In the genomic region with DNA sequence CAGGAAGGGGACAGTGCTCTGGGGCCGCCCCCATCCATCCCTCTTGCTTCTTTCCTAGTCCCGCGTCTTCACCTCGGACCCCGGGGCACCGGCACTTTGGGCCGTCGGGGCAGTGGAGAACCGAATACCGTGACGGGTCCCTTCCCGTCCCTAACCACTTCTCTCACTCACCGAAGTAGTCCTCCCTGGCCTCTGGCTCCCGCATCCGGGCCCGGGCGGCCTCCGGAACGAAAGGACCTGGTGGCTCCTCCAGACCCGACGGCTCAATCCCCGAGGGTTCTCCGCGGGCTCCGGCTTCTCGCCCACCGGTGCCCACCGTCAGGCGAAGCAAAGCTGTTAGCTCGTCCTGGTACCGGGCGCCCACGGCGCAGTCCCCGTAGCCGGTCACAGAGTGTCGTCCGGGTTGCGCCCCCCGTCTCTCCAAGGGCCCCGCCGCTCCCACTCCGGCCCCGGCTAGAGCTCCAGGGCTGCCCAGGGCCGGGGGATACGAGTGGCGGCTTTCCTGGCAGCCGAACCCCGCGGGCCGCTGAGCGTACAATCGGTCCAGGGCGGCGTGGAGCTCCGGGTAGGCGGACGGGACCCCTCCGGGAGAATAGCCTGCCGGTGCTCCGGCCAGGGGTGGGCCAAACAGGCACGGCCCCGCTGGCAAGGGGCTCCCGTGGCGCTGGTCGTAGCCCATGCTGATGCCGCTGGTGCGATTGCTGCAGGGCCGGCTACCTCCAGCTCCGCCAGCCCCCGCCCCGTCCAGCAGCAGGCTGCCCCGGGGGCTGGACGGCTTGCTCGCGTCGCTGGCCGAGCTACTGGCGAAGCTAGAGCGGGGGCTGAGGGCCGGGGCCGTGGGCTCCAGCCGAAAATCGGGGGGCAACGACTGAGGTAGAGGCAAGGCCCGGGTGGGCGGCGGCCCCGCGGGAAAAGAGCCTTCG, we compare ENCODE assay signal across 8 cellular contexts. TPM values are rescaled to one million over a fixed set of nuclear protein-coding genes. Genes with fewer than 3 reads are reported as not detected.
DNase-seq lines count a peak whose midpoint lies in the region; ATAC-seq lines count a peak whose summit lies in the region.

No MANE protein-coding gene starts in this region.

- DNase-seq in activated CD4-positive, alpha-beta T cell treated with anti-CD3 and anti-CD28 coated beads for 36 hours: peak; percentile 32
- DNase-seq in activated CD4-positive, alpha-beta T cell treated with anti-CD3 and anti-CD28 coated beads, Interleukin-2, amount 50 U/mL, for 1 hour: no peak
- DNase-seq in activated naive CD4-positive, alpha-beta T cell treated with anti-CD3 and anti-CD28 coated beads, Interleukin-2, amount 50 U/mL, for 16 hours: peak; percentile 24
- no peak for DNase-seq in iPS DF 6.9 (ENCODE audit: low read depth, low spot score)
- DNase-seq in skeletal muscle cell (ENCODE audit: low read depth): no peak
- no peak for DNase-seq in NCI-H2171 (lab: John Stamatoyannopoulos, UW)
- no peak for DNase-seq in midbrain (lab: John Stamatoyannopoulos, UW)
- DNase-seq in GM19238 (ENCODE audit: insufficient read length, low spot score): no peak

- peaks cover 13% of the 10 kb centered on the region for H3K4me1 ChIP-seq in iPS DF 6.9 (ENCODE audit: control insufficient read depth, insufficient read depth, low read length)

- POLR2A ChIA-PET in activated CD4-positive, alpha-beta T cell treated with anti-CD3 and anti-CD28 coated beads for 36 hours (lab: Charles Lee): no interaction called here

- CTCF ChIA-PET in activated CD4-positive, alpha-beta T cell treated with anti-CD3 and anti-CD28 coated beads for 36 hours (lab: Charles Lee): interaction anchor here (0.5 to 18.1 kb wide), 20 partner anchors 9 to 1174 kb away, joined by 3 to 751 read pairs (median 5); a partner anchor contains a TSS

- H3K27me3 Mint-ChIP-seq in activated CD4-positive, alpha-beta T cell treated with anti-CD3 and anti-CD28 coated beads for 36 hours: no peaks in the 10 kb centered on the region

- peaks cover 7% of the 10 kb centered on the region for H3K4me1 Mint-ChIP-seq in activated CD4-positive, alpha-beta T cell treated with anti-CD3 and anti-CD28 coated beads for 36 hours

- no peaks in the 10 kb centered on the region; the same call in 1 of the 2 replicates for H3K36me3 ChIP-seq in iPS DF 6.9 (ENCODE audit: control insufficient read depth, insufficient read depth, low read length)

- no peak overlapping the region for H3K27ac Mint-ChIP-seq in activated CD4-positive, alpha-beta T cell treated with anti-CD3 and anti-CD28 coated beads for 36 hours

- peak overlapping the region; percentile 48 for H3K4me3 Mint-ChIP-seq in activated CD4-positive, alpha-beta T cell treated with anti-CD3 and anti-CD28 coated beads for 36 hours

- no CpG with 5 or more reads among the region's 91 CpGs for WGBS in iPS DF 6.9 (ENCODE audit: insufficient coverage, insufficient read length)

- no peak for ATAC-seq in activated CD4-positive, alpha-beta T cell treated with anti-CD3 and anti-CD28 coated beads for 36 hours

- intact Hi-C loops in activated CD4-positive, alpha-beta T cell treated with anti-CD3 and anti-CD28 coated beads for 36 hours (cut with DNase I, micrococcal nuclease): loop anchor here (1.0 to 10.0 kb wide), 7 partner anchors 24 to 159 kb away; a partner anchor contains a TSS

- no peak overlapping the region for H3K27ac ChIP-seq in iPS DF 6.9 (ENCODE audit: low read length)

- H3K27me3 ChIP-seq in iPS DF 6.9 (ENCODE audit: control insufficient read depth, insufficient read depth, low read length): no peaks in the 10 kb centered on the region

- H3K36me3 Mint-ChIP-seq in activated CD4-positive, alpha-beta T cell treated with anti-CD3 and anti-CD28 coated beads for 36 hours (ENCODE audit: low read depth): no peaks in the 10 kb centered on the region

- H3K4me3 ChIP-seq in iPS DF 6.9 (ENCODE audit: low read length) (peak overlapping the region; percentile 59), skeletal muscle cell (ENCODE audit: low read depth, low read length) (peak overlapping the region; percentile 91)

- no peaks in the 10 kb centered on the region for H3K9me3 ChIP-seq in iPS DF 6.9 (ENCODE audit: control insufficient read depth, insufficient read depth, low read length)

- no peaks in the 10 kb centered on the region for H3K9me3 Mint-ChIP-seq in activated CD4-positive, alpha-beta T cell treated with anti-CD3 and anti-CD28 coated beads for 36 hours (ENCODE audit: low read depth)

RNA-seq across cellular contexts. Expression of a gene that starts 1.0 kb away (rescaled TPM):
- 1 to 10 TPM; 2.9 to 3.2 TPM for total RNA-seq in activated CD4-positive, alpha-beta T cell treated with anti-CD3 and anti-CD28 coated beads for 36 hours

RNA-seq across cellular contexts. Expression of a gene that starts 24.5 kb away (rescaled TPM):
- 10 to 100 TPM; 62.5 to 84.4 TPM for total RNA-seq in activated CD4-positive, alpha-beta T cell treated with anti-CD3 and anti-CD28 coated beads for 36 hours

RNA-seq across cellular contexts. Expression of a gene that starts 28.6 kb away (rescaled TPM):
- total RNA-seq in activated CD4-positive, alpha-beta T cell treated with anti-CD3 and anti-CD28 coated beads for 36 hours: 10 to 100 TPM; 10.7 to 11.5 TPM

RNA-seq across cellular contexts. Expression of a gene that starts 52.2 kb away (rescaled TPM):
- total RNA-seq in activated CD4-positive, alpha-beta T cell treated with anti-CD3 and anti-CD28 coated beads for 36 hours: 100 to 1,000 TPM; 121 to 151 TPM

RNA-seq across cellular contexts. Expression of a gene that starts 53.3 kb away (rescaled TPM):
- total RNA-seq in activated CD4-positive, alpha-beta T cell treated with anti-CD3 and anti-CD28 coated beads for 36 hours: 100 to 1,000 TPM; 104 to 129 TPM

Comparison
In these comparisons a context has a peak if more than half of its experiments do, and no peak if none do; other contexts are left out.
1. DNase-seq: peak in activated CD4-positive, alpha-beta T cell treated with anti-CD3 and anti-CD28 coated beads for 36 hours (single experiment) and activated naive CD4-positive, alpha-beta T cell treated with anti-CD3 and anti-CD28 coated beads, Interleukin-2, amount 50 U/mL, for 16 hours (single experiment); none in activated CD4-positive, alpha-beta T cell treated with anti-CD3 and anti-CD28 coated beads, Interleukin-2, amount 50 U/mL, for 1 hour (single experiment), iPS DF 6.9 (single experiment), skeletal muscle cell (single experiment), NCI-H2171 (single experiment), midbrain (single experiment) and GM19238 (single experiment).